In the genomic region with DNA sequence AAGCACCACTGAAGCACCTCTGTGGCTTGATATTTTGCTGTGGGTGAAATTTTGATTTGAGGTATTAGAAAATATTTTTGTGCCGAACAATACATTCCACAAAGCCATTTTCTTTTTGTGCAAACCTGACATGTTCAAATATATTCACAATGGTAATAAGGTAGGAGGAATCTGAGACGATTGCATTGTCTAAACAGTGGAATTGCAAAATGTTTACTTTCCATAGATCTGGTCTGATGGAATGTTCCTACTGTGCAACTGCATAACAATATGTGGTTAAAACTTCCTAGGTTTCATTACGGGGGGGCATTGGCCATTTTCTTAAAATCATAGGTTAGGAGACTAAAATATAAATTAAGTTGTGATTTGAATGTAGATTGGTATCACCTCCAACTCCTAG, we compare ENCODE assay signal across 23 cellular contexts. TPM values are rescaled to one million over a fixed set of nuclear protein-coding genes. Genes with fewer than 3 reads are reported as not detected.
DNase-seq lines count a peak whose midpoint lies in the region; FAIRE-seq and TF ChIP-seq lines count a peak whose summit lies in the region.
"Had no signal": no experiment of that assay in that cellular context is flagged by ENCODE, and none has a peak within 500 bp of the region (broad histone marks: within the 10 kb centered on the region; RNA-seq: fewer than 3 reads in every experiment).

No MANE protein-coding gene starts in this region.

- no peak for TF ChIP-seq EP300 in H1 (IDR thresholded peaks at IDR 0.05; ENCODE audit: borderline replicate concordance in 1 of 2, low read depth in 2 of 2, low read length in 2 of 2)

- H3K27ac Mint-ChIP-seq in nephron = peak overlapping the region in 2 of 3 experiments; percentile 22 to 79
- H3K27ac Mint-ChIP-seq: CD8-positive, alpha-beta T cell; HFFc6 had no signal

- H3K9me3 ChIP-seq in PC-9 (ENCODE audit: insufficient read depth, low read depth) = no peaks in the 10 kb centered on the region
- H3K9me3 ChIP-seq in H1 (ENCODE audit: insufficient read depth in 2 of 2, low read depth in 1 of 2, low read length in 1 of 2) = no peaks in the 10 kb centered on the region
- H3K9me3 ChIP-seq: Caco-2, HAP-1, SK-N-SH had no signal

- no peak overlapping the region for H2BK15ac ChIP-seq in H1 (ENCODE audit: low read length)

- H3K18ac ChIP-seq in H1 (ENCODE audit: extremely low read depth, low read length) = no peak overlapping the region

- 81% methylated on average over 3 of the region's 3 CpGs; no CpG with 5 or more reads in 1 of the 2 experiments for WGBS in H1 (ENCODE audit: extremely low coverage in 1 of 2, insufficient coverage in 1 of 2, insufficient read length in 1 of 2, insufficient replicate concordance in 2 of 2, low coverage in 1 of 2, low lambda C conversion rate in 2 of 2, missing lambda C conversion rate in 1 of 2), 2 experiments

- TF ChIP-seq CTCF in 22Rv1 (IDR thresholded peaks at IDR 0.05) (no peak), PC-9 (conservative IDR thresholded peaks at IDR 0.05) (no peak), H1 (IDR thresholded peaks at IDR 0.05; ENCODE audit: control extremely low read depth in 1 of 3, insufficient read depth in 1 of 3, low read depth in 1 of 3, low read length in 3 of 3) (no peak), nephron (IDR thresholded peaks at IDR 0.05; ENCODE audit: unreplicated experiment in 3 of 3) (no peak)

- TF ChIP-seq POLR2A in H1 (IDR thresholded peaks at IDR 0.05; ENCODE audit: control extremely low read depth in 1 of 2, low read depth in 2 of 2, low read length in 2 of 2) = no peak

- no peaks in the 10 kb centered on the region for H3K9me2 ChIP-seq in PC-9 (ENCODE audit: insufficient read depth)
- H3K9me2 ChIP-seq: SK-N-SH had no signal

- DNase-seq in PC-9 (peak in 1 of 2 experiments; percentile 58), H1 (ENCODE audit: low read depth in 1 of 2, low spot score in 2 of 2) (no peak), germinal center (ENCODE audit: low spot score) (no peak), NCI-H69 (lab: John Stamatoyannopoulos, UW) (no peak), SIG-M5 treated with dmso at 0.1 percent for 504 hours (lab: John Stamatoyannopoulos, UW; ENCODE audit: unreplicated experiment) (no peak)
- DNase-seq: AML-193; CD8-positive, alpha-beta T cell; GM23248; HFFc6; KG1; MM.1S; NCI-H2029; NCI-H446; NCI-H524 treated with DMSO at 0.1 percent for 48 hours; SHP77 treated with DMSO at 0.1 percent for 48 hours; SK-N-SH had no signal

- no peak overlapping the region for H3K56ac ChIP-seq in H1 (replicated peaks; ENCODE audit: insufficient read length, low read depth, low read length)

- TF ChIP-seq RAD21 in H1 (IDR thresholded peaks at IDR 0.05 in 1 of 2, conservative IDR thresholded peaks at IDR 0.05 in 1 of 2; ENCODE audit: low read depth in 2 of 2, low read length in 2 of 2) = no peak

- intact Hi-C loops in PC-9 (cut with micrococcal nuclease; ENCODE audit: unreplicated experiment) = no loop called here

- H3K27me3 ChIP-seq in PC-9 (ENCODE audit: insufficient read depth, low read depth) = no peaks in the 10 kb centered on the region
- no peaks in the 10 kb centered on the region for H3K27me3 ChIP-seq in H1 (replicated peaks in 1 of 4; ENCODE audit: control insufficient read depth in 3 of 4, extremely low read depth in 1 of 4, insufficient read depth in 3 of 4, low read length in 3 of 4)
- H3K27me3 ChIP-seq: BLaER1 treated with 17β-estradiol and CSF1 and Interleukin-3, amounts not matched to agents 10 nM and 100 nM had no signal

- no peaks in the 10 kb centered on the region for H3K27me3 Mint-ChIP-seq in nephron (ENCODE audit: low read depth)

- no peak overlapping the region for H4K5ac ChIP-seq in H1 (ENCODE audit: insufficient read length, low read depth, low read length)

- BruUV-seq in PC-9 (replicated peaks; lab: Mats Ljungman, UMichigan) = no TSS peak

- H3K4me3 Mint-ChIP-seq in nephron = no peak overlapping the region
- H3K4me3 Mint-ChIP-seq: CD8-positive, alpha-beta T cell; HFFc6 had no signal

- H2AFZ ChIP-seq in PC-9 (no peak overlapping the region), H1 (ENCODE audit: low read length) (no peak overlapping the region)
- H2AFZ ChIP-seq: GM23248 had no signal

- H2BK5ac ChIP-seq in H1 (ENCODE audit: low read depth, low read length) = no peak overlapping the region

- no peak overlapping the region for H2BK12ac ChIP-seq in H1 (ENCODE audit: low read depth, low read length)

- H3K9me3 Mint-ChIP-seq in nephron = no peaks in the 10 kb centered on the region
- H3K9me3 Mint-ChIP-seq: CD8-positive, alpha-beta T cell; HFFc6 had no signal

- peaks cover 29% of the 10 kb centered on the region for H3K36me3 Mint-ChIP-seq in nephron (ENCODE audit: low read depth)

- no peak overlapping the region for H4K8ac ChIP-seq in H1 (ENCODE audit: extremely low read depth, insufficient read depth, low read length)

- no peaks in the 10 kb centered on the region for H3K79me1 ChIP-seq in H1 (ENCODE audit: low read depth, low read length)

- peaks cover 11% of the 10 kb centered on the region; the same call in 1 of the 2 replicates for H3K4me1 ChIP-seq in PC-9 (replicated peaks; ENCODE audit: insufficient read depth)
- H3K4me1 ChIP-seq in H1 (replicated peaks in 1 of 4; ENCODE audit: control insufficient read depth in 3 of 4, insufficient read depth in 4 of 4, low read length in 3 of 4) = no peaks in the 10 kb centered on the region

- no peak overlapping the region for H3K23ac ChIP-seq in H1 (ENCODE audit: insufficient read length)

- H3K4ac ChIP-seq in H1 (replicated peaks; ENCODE audit: insufficient read length, low read depth, low read length) = no peak overlapping the region

- H3K27ac ChIP-seq in 22Rv1 = peak overlapping the region; percentile 19; the same call in 1 of the 2 replicates
- H3K27ac ChIP-seq in PC-9 = no peak overlapping the region
- H3K27ac ChIP-seq in H1 (ENCODE audit: low read depth, low read length) = no peak overlapping the region
- H3K27ac ChIP-seq: BLaER1 treated with 17β-estradiol and CSF1 and Interleukin-3, amounts not matched to agents 10 nM and 100 nM; GM23248; RWPE1 had no signal

- H3K9ac ChIP-seq in H1 (replicated peaks in 1 of 4; ENCODE audit: extremely low read depth in 1 of 4, low read depth in 3 of 4, low read length in 3 of 4) = no peak overlapping the region
- H3K9ac ChIP-seq: BLaER1 treated with 17β-estradiol and CSF1 and Interleukin-3, amounts not matched to agents 10 nM and 100 nM; GM23248; SK-N-SH had no signal

- no peak overlapping the region for H4K91ac ChIP-seq in H1 (replicated peaks; ENCODE audit: insufficient read length, low read length)

- CTCF ChIA-PET in PC-9 (lab: Charles Lee) (no interaction called here), H1 (lab: Charles Lee; ENCODE audit: partially characterized antibody) (no interaction called here)

- H4K20me1 ChIP-seq in PC-9 (ENCODE audit: insufficient read depth) (no peaks in the 10 kb centered on the region), H1 (replicated peaks in 1 of 2; ENCODE audit: control insufficient read depth in 1 of 2, insufficient read depth in 2 of 2, low read length in 2 of 2) (no peaks in the 10 kb centered on the region)
- H4K20me1 ChIP-seq: BLaER1 treated with 17β-estradiol and CSF1 and Interleukin-3, amounts not matched to agents 10 nM and 100 nM had no signal

- no peak overlapping the region for H2BK20ac ChIP-seq in H1 (ENCODE audit: low read length)

- no peak overlapping the region for H2BK120ac ChIP-seq in H1 (replicated peaks; ENCODE audit: low read depth, low read length)

- POLR2A ChIA-PET in PC-9 (lab: Charles Lee; ENCODE audit: unreplicated experiment) (interaction anchor here (0.6 to 0.7 kb wide), 2 partner anchors 30 to 43 kb away, joined by 3 read pairs; partner anchors contain the start of gene AKAP11), H1 (lab: Charles Lee; ENCODE audit: partially characterized antibody) (no interaction called here)

- H2AK5ac ChIP-seq in H1 (ENCODE audit: low read depth, low read length) = no peak overlapping the region

- H3K4me3 ChIP-seq in PC-9 (no peak overlapping the region), H1 (ENCODE audit: extremely low read depth in 1 of 4, insufficient read depth in 2 of 4, low read depth in 3 of 4, low read length in 4 of 4) (no peak overlapping the region)
- H3K4me3 ChIP-seq: BLaER1 treated with 17β-estradiol and CSF1 and Interleukin-3, amounts not matched to agents 10 nM and 100 nM; GM23248; HAP-1 had no signal

- H3K79me2 ChIP-seq in PC-9 (ENCODE audit: low read depth) = no peaks in the 10 kb centered on the region
- no peaks in the 10 kb centered on the region for H3K79me2 ChIP-seq in H1 (ENCODE audit: control insufficient read depth in 1 of 2, insufficient read depth in 2 of 2, low read length in 2 of 2)

- H3K4me1 Mint-ChIP-seq in nephron = no peaks in the 10 kb centered on the region

- peaks cover 5% of the 10 kb centered on the region for H3F3A ChIP-seq in PC-9 (ENCODE audit: insufficient read depth, low read depth)

- H3K4me2 ChIP-seq in PC-9 (peak overlapping the region; percentile 34), H1 (ENCODE audit: insufficient read depth in 1 of 2, low read depth in 2 of 2, low read length in 2 of 2) (no peak overlapping the region)
- H3K4me2 ChIP-seq: BLaER1 treated with 17β-estradiol and CSF1 and Interleukin-3, amounts not matched to agents 10 nM and 100 nM; SK-N-SH had no signal

- no peaks in the 10 kb centered on the region for H3K23me2 ChIP-seq in H1 (ENCODE audit: low read depth, low read length)

- H3K14ac ChIP-seq in H1 (ENCODE audit: insufficient read length) = no peak overlapping the region

- FAIRE-seq in H1 (lab: Jason Lieb, UNC) = peak; percentile 19
- FAIRE-seq: G401.6 had no signal

- H3K36me3 ChIP-seq in PC-9 (ENCODE audit: low read depth) (no peaks in the 10 kb centered on the region), H1 (ENCODE audit: control insufficient read depth in 2 of 4, insufficient read depth in 4 of 4, low read length in 3 of 4) (no peaks in the 10 kb centered on the region)

TF ChIP-seq in H1, 55 proteins besides CTCF, POLR2A, EP300 and RAD21:
- no peak for TF ChIP-seq SIRT6 (IDR thresholded peaks at IDR 0.05; ENCODE audit: low read length)
- TF ChIP-seq BACH1 (IDR thresholded peaks at IDR 0.05; ENCODE audit: low read length) = no peak
- no peak for TF ChIP-seq TAF7 (optimal IDR thresholded peaks at IDR 0.05; ENCODE audit: borderline replicate concordance, low read depth, low read length)
- no peak for TF ChIP-seq HDAC2 (IDR thresholded peaks at IDR 0.05; ENCODE audit: borderline replicate concordance in 1 of 2, low read depth in 2 of 2, low read length in 2 of 2)
- TF ChIP-seq HDAC6 (IDR thresholded peaks at IDR 0.05; ENCODE audit: low read depth, low read length) = no peak

RNA-seq across cellular contexts. Expression of gene AKAP11, which starts 42.7 kb away (rescaled TPM):
- total RNA-seq in PC-9 (2021) = 13.2 and 15.9 TPM in 2 replicates
- total RNA-seq in H1 (2021; fragmentation: NEBNext Ultra II Directional; extraction: Animal tissue kit (Norgen Biotek cat#: 25700)) = 21.7 and 21.9 TPM in 2 replicates
- polyA plus RNA-seq in H1 (2011; rRNA removed) = 2.7 and 4.5 TPM in 2 replicates
- 6.7 TPM for polyA plus RNA-seq in H1 (2011; cell fraction: cytosol; rRNA removed)
- 3.8 TPM for polyA plus RNA-seq in H1 (2011; cell fraction: nucleus; rRNA removed)
- polyA plus RNA-seq in H1 (2012, experiment 1 of 2) = 4.3 to 10.0 TPM (median 6.2 TPM) in 4 replicates
- polyA plus RNA-seq in H1 (2012, experiment 2 of 2) = 0.45 TPM
- polyA plus RNA-seq in H1 (2013, experiment 1 of 2) = 7.2 TPM
- 6.7 TPM for polyA plus RNA-seq in H1 (2013, experiment 2 of 2)
- 27.2 and 42.9 TPM in 2 replicates for polyA minus RNA-seq in H1 (2011; rRNA and poly(A)+ RNA removed)
- polyA minus RNA-seq in H1 (2011; cell fraction: cytosol; rRNA and poly(A)+ RNA removed) = 13.8 TPM
- polyA minus RNA-seq in H1 (2011; cell fraction: nucleus; rRNA and poly(A)+ RNA removed) = 37.6 TPM
